ENCODE assay signal across 8 cellular contexts in genomic region chr22:36334838-36335603, GRCh38. TPM values are rescaled to one million over a fixed set of nuclear protein-coding genes. Genes with fewer than 3 reads are reported as not detected.
DNase-seq lines count a peak whose midpoint lies in the region; ATAC-seq and TF ChIP-seq lines count a peak whose summit lies in the region.

No MANE protein-coding gene starts in this region.

- peak; percentile 71 for DNase-seq in A673 (ENCODE audit: low spot score)
- DNase-seq in activated CD4-positive, alpha-beta memory T cell treated with anti-CD3 and anti-CD28 coated beads for 36 hours: peak; percentile 50
- DNase-seq in esophagus squamous epithelium (lab: John Stamatoyannopoulos, UW): no peak
- no peak for DNase-seq in neuronal stem cell (ENCODE audit: low spot score)

- no peak overlapping the region for H2AK5ac ChIP-seq in neuronal stem cell (ENCODE audit: low read depth, low read length)

- H3K14ac ChIP-seq in neuronal stem cell (ENCODE audit: low read length): no peak overlapping the region

- intact Hi-C loops in A673 (cut with micrococcal nuclease; ENCODE audit: unreplicated experiment): loop anchor here (5.0 kb wide), 1 partner anchor 37 kb away; no protein-coding TSS in a partner anchor
- intact Hi-C loops in activated CD4-positive, alpha-beta memory T cell treated with anti-CD3 and anti-CD28 coated beads for 36 hours (cut with micrococcal nuclease): loop anchor here (1.0 to 5.0 kb wide), 2 partner anchors 9 to 178 kb away; no protein-coding TSS in a partner anchor
- intact Hi-C loops in esophagus squamous epithelium (cut with DNase I): loop anchor here (5.0 kb wide), 1 partner anchor 52 kb away; the partner anchor contains the start of gene MYH9

- peaks cover 87% of the 10 kb centered on the region for H3K36me3 Mint-ChIP-seq in activated CD4-positive, alpha-beta memory T cell treated with anti-CD3 and anti-CD28 coated beads for 36 hours

- no peak overlapping the region for H4K91ac ChIP-seq in neuronal stem cell (ENCODE audit: low read depth, low read length, poor library complexity)

- H3K4me1 Mint-ChIP-seq in activated CD4-positive, alpha-beta memory T cell treated with anti-CD3 and anti-CD28 coated beads for 36 hours (ENCODE audit: low read depth): peaks cover 97% of the 10 kb centered on the region

- ATAC-seq in GM18517 (IDR thresholded peaks at IDR 0.05; ENCODE audit: unreplicated experiment) (no peak), HG03469 (IDR thresholded peaks at IDR 0.05; ENCODE audit: unreplicated experiment) (no peak), GM19395 (IDR thresholded peaks at IDR 0.05; ENCODE audit: unreplicated experiment) (no peak)

- peaks cover 77% of the 10 kb centered on the region for H3K4me1 ChIP-seq in A673 (ENCODE audit: insufficient read depth, low read length, poor library complexity, severe bottlenecking)
- H3K4me1 ChIP-seq in HUES48 (ENCODE audit: control insufficient read depth, insufficient read depth, low read length): peaks cover 49% of the 10 kb centered on the region
- peaks cover 80 to 100% (median 89%) of the 10 kb centered on the region in 3 donors for H3K4me1 ChIP-seq in esophagus squamous epithelium
- peaks cover 39 to 47% of the 10 kb centered on the region in 2 donors for H3K4me1 ChIP-seq in neuronal stem cell (ENCODE audit: control insufficient read depth in 2 of 2, insufficient read depth in 1 of 2, low read depth in 1 of 2, low read length in 2 of 2)

- H3K27me3 Mint-ChIP-seq in activated CD4-positive, alpha-beta memory T cell treated with anti-CD3 and anti-CD28 coated beads for 36 hours: no peaks in the 10 kb centered on the region

- H3K18ac ChIP-seq in neuronal stem cell (ENCODE audit: low read length): peak overlapping the region; percentile 9

- CTCF ChIA-PET in A673 (lab: Charles Lee): interaction anchor here (1.1 kb wide), 1 partner anchor 42 kb away, joined by 3 read pairs; no protein-coding TSS in a partner anchor
- CTCF ChIA-PET in activated CD4-positive, alpha-beta memory T cell treated with anti-CD3 and anti-CD28 coated beads for 36 hours (lab: Charles Lee): interaction anchor here (0.8 to 5.5 kb wide), 9 partner anchors 9 to 136 kb away, joined by 3 to 34 read pairs (median 5); no protein-coding TSS in a partner anchor

- TF ChIP-seq CTCF in A673 (conservative IDR thresholded peaks at IDR 0.05; ENCODE audit: low read depth, low read length): no peak
- no peak for TF ChIP-seq CTCF in esophagus squamous epithelium (IDR thresholded peaks at IDR 0.05)

- peak overlapping the region; percentile 13 for H3K23ac ChIP-seq in neuronal stem cell (ENCODE audit: low read depth, low read length, poor library complexity)

- no peak overlapping the region for H3K4me2 ChIP-seq in neuronal stem cell (ENCODE audit: insufficient read depth, low read length, poor library complexity, severe bottlenecking)

- TF ChIP-seq POLR2A in esophagus squamous epithelium (IDR thresholded peaks at IDR 0.05): no peak

- H3K27ac ChIP-seq in A673 (ENCODE audit: low read depth, low read length, poor library complexity, severe bottlenecking) (peak overlapping the region; percentile 96), HUES48 (ENCODE audit: low read depth, low read length) (peak overlapping the region; percentile 62), esophagus squamous epithelium (peak overlapping the region; percentile 92 to 100 (median 98)), neuronal stem cell (replicated peaks; ENCODE audit: low read length) (peak overlapping the region; percentile 29)

- no peaks in the 10 kb centered on the region for H3K9me3 ChIP-seq in A673 (ENCODE audit: low read depth, low read length, poor library complexity, severe bottlenecking)
- H3K9me3 ChIP-seq in HUES48 (ENCODE audit: control insufficient read depth, insufficient read depth, low read length): no peaks in the 10 kb centered on the region
- H3K9me3 ChIP-seq in esophagus squamous epithelium: no peaks in the 10 kb centered on the region
- no peaks in the 10 kb centered on the region for H3K9me3 ChIP-seq in neuronal stem cell (replicated peaks in 1 of 2; ENCODE audit: control insufficient read depth in 2 of 2, insufficient read depth in 1 of 2, low read depth in 1 of 2, low read length in 2 of 2)

- peak overlapping the region; percentile 75 for H3K4me3 Mint-ChIP-seq in activated CD4-positive, alpha-beta memory T cell treated with anti-CD3 and anti-CD28 coated beads for 36 hours

- POLR2A ChIA-PET in A673 (lab: Charles Lee; ENCODE audit: low non-redundant PET): no interaction called here
- POLR2A ChIA-PET in activated CD4-positive, alpha-beta memory T cell treated with anti-CD3 and anti-CD28 coated beads for 36 hours (lab: Charles Lee): interaction anchor here (1.1 to 5.2 kb wide), 5 partner anchors 8 to 44 kb away, joined by 3 to 34 read pairs (median 7); no protein-coding TSS in a partner anchor

- H3K27me3 ChIP-seq in A673 (replicated peaks; ENCODE audit: insufficient read depth, low read depth, low read length, poor library complexity) (no peaks in the 10 kb centered on the region), HUES48 (ENCODE audit: control insufficient read depth, insufficient read depth, low read length) (no peaks in the 10 kb centered on the region), esophagus squamous epithelium (no peaks in the 10 kb centered on the region), neuronal stem cell (ENCODE audit: control insufficient read depth in 3 of 3, insufficient read depth in 3 of 3, low read depth in 1 of 3, low read length in 3 of 3) (no peaks in the 10 kb centered on the region)

- H2BK12ac ChIP-seq in neuronal stem cell (ENCODE audit: low read length): no peak overlapping the region

- no peak overlapping the region for H2BK120ac ChIP-seq in neuronal stem cell (ENCODE audit: low read depth, low read length)

- H2AFZ ChIP-seq in neuronal stem cell (ENCODE audit: low read length): no peak overlapping the region

- H3K4ac ChIP-seq in neuronal stem cell (ENCODE audit: low read length): no peak overlapping the region

- H3K27ac Mint-ChIP-seq in activated CD4-positive, alpha-beta memory T cell treated with anti-CD3 and anti-CD28 coated beads for 36 hours: peak overlapping the region; percentile 99

- no peak overlapping the region for H4K8ac ChIP-seq in neuronal stem cell (ENCODE audit: low read depth, low read length)

- H3K36me3 ChIP-seq in A673 (ENCODE audit: insufficient read depth, low read length, poor library complexity, severe bottlenecking): peaks cover 34% of the 10 kb centered on the region
- H3K36me3 ChIP-seq in HUES48 (ENCODE audit: control insufficient read depth, insufficient read depth, low read length): peaks cover 80% of the 10 kb centered on the region
- H3K36me3 ChIP-seq in esophagus squamous epithelium: peaks cover 13 to 54% (median 31%) of the 10 kb centered on the region in 3 donors
- H3K36me3 ChIP-seq in neuronal stem cell (replicated peaks in 1 of 2; ENCODE audit: control insufficient read depth in 2 of 2, insufficient read depth in 2 of 2, low read length in 2 of 2): peaks cover 27 to 93% of the 10 kb centered on the region in 2 donors

- 0 to 12% methylated on average over 2 to 12 of the region's 17 CpGs for WGBS in esophagus squamous epithelium, 2 donors
- WGBS in neuronal stem cell (ENCODE audit: extremely low coverage in 2 of 2, insufficient read length in 2 of 2, insufficient replicate concordance in 1 of 2), 2 donors: no CpG with 5 or more reads among the region's 17 CpGs

- H3K4me3 ChIP-seq in A673 (ENCODE audit: low read depth, low read length, poor library complexity, severe bottlenecking) (no peak overlapping the region), HUES48 (ENCODE audit: low read depth, low read length) (no peak overlapping the region), esophagus squamous epithelium (peak overlapping the region in 1 of 4 donors; percentile 12), neuronal stem cell (ENCODE audit: low read length in 2 of 2) (no peak overlapping the region)

- H3K9me3 Mint-ChIP-seq in activated CD4-positive, alpha-beta memory T cell treated with anti-CD3 and anti-CD28 coated beads for 36 hours: no peaks in the 10 kb centered on the region

- H3K79me1 ChIP-seq in neuronal stem cell (ENCODE audit: low read depth, low read length): peaks cover 6% of the 10 kb centered on the region

- no TSS peak for BruUV-seq in A673 (replicated peaks; lab: Mats Ljungman, UMichigan)

- H3K9ac ChIP-seq in HUES48 (ENCODE audit: low read depth, low read length) (no peak overlapping the region), neuronal stem cell (ENCODE audit: low read depth, low read length, poor library complexity) (no peak overlapping the region)

- H2BK15ac ChIP-seq in neuronal stem cell (ENCODE audit: low read length): no peak overlapping the region

- peak overlapping the region; percentile 44 for H2BK5ac ChIP-seq in neuronal stem cell (ENCODE audit: low read length)

RNA-seq across cellular contexts. Expression of gene MYH9, which starts 52.7 kb away (rescaled TPM):
- total RNA-seq in A673 (2021): 290 and 323 TPM in 2 replicates
- total RNA-seq in activated CD4-positive, alpha-beta memory T cell treated with anti-CD3 and anti-CD28 coated beads for 36 hours: 100 to 1,000 TPM; 712 to 720 TPM
- 100 to 1,000 TPM; 216 to 339 (median 246) TPM for total RNA-seq in esophagus squamous epithelium
- 60.4 TPM for polyA plus RNA-seq in neuronal stem cell (2013, experiment 1 of 2)
- polyA plus RNA-seq in neuronal stem cell (2013, experiment 2 of 2): 59.3 TPM

Comparison
In these comparisons a context has a peak if more than half of its experiments do, and no peak if none do; other contexts are left out.
1. DNase-seq: peak in A673 (single experiment) and activated CD4-positive, alpha-beta memory T cell treated with anti-CD3 and anti-CD28 coated beads for 36 hours (single experiment); none in esophagus squamous epithelium (single experiment) and neuronal stem cell (single experiment).
2. H3K27ac ChIP-seq: peak in every context shown above with its lines; median percentile 98 in esophagus squamous epithelium; 96 in A673; 62 in HUES48; 29 in neuronal stem cell.